20 cellular contexts compared by ENCODE assay signal in the genomic region with DNA sequence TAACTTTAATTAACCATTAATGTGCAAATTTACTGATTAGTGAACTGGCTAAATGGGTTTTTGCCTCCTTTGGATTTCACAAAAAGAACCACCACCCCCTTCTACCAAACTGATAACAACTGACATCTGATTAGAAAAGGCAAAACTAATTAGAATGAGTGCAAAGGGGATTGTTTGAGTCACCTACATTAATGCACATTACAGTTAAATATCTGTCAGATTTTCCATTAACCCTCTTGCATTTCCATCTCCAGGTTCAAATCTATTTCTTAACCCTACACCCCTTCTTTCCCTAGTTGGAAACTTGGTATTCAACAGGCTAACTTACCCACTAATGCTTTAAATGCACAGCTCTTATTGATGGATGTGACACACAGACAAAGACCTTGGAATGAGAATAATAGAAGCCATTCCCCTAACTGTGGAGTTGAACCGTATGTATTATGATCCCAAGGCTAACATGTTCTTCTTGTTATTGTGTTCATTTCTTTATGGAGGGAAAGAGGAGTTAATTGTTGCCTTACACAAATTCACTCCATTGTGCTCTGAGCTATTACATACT.
"Had no signal": no experiment of that assay in that cellular context is flagged by ENCODE, and none has a peak within 500 bp of the region (broad histone marks: within the 10 kb centered on the region; RNA-seq: fewer than 3 reads in every experiment).

No MANE protein-coding gene starts in this region.

- H3K9me2 ChIP-seq: SK-N-SH had no signal

- H3K4me3 Mint-ChIP-seq: central memory CD8-positive, alpha-beta T cell; memory B cell had no signal

- H3K4me3 ChIP-seq: coronary artery, mucosa of descending colon, suprapubic skin had no signal

- H3K9me3 Mint-ChIP-seq: brain; central memory CD8-positive, alpha-beta T cell; memory B cell had no signal

- H3K36me3 ChIP-seq: suprapubic skin had no signal

- H3K4me1 ChIP-seq: parathyroid adenoma had no signal

- H2AFZ ChIP-seq: parathyroid adenoma had no signal

- ATAC-seq: left ventricle myocardium superior; mucosa of descending colon; naive thymus-derived CD4-positive, alpha-beta T cell had no signal

- DNase-seq: activated CD4-positive, alpha-beta T cell treated with anti-CD3 and anti-CD28 coated beads for 4 hours; activated naive CD4-positive, alpha-beta T cell; effector CD4-positive, alpha-beta T cell; foreskin fibroblast; glutamatergic neuron; hypothalamus; left ventricle myocardium superior; mucosa of descending colon; naive thymus-derived CD4-positive, alpha-beta T cell; SHP77; SK-N-SH; stimulated activated CD4-positive, alpha-beta T cell treated with anti-CD3 and anti-CD28 coated beads, Interleukin-2, amount 100 ng/mL, for 48 hours; stimulated activated naive CD4-positive, alpha-beta T cell; trophoblast cell had no signal

- H3K27ac Mint-ChIP-seq: memory B cell had no signal

- H3K27ac ChIP-seq: coronary artery, parathyroid adenoma, suprapubic skin had no signal

- H3K36me3 Mint-ChIP-seq: brain had no signal

- H3K9ac ChIP-seq: parathyroid adenoma, SK-N-SH had no signal

- H3K27me3 ChIP-seq: suprapubic skin had no signal

- H3K4me2 ChIP-seq: SK-N-SH had no signal

- H3K9me3 ChIP-seq: mucosa of descending colon, SK-N-SH, suprapubic skin had no signal

- H3K27me3 Mint-ChIP-seq: central memory CD8-positive, alpha-beta T cell; memory B cell; naive thymus-derived CD4-positive, alpha-beta T cell had no signal
